31 cellular contexts compared by ENCODE assay signal in the genomic region with DNA sequence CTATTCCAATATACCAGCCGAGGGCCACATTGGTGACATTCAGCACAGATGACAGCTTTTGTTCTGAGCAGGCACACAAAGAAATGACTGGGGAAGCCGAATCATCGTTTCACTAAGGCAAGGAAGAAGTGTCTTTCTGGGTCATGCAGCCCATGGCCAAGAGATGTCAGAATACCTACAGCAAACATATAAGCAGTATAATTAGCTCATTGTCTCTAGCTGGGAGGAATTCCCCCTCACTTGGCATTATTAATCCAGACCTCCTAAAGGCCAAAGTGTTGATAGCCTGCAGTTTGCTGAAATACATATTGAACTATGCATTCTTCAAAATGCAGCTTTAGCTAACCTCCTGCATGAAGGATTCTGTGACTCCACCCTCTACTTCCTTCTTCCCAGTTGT.
"Had no signal": no experiment of that assay in that cellular context is flagged by ENCODE, and none has a peak within 500 bp of the region (broad histone marks: within the 10 kb centered on the region; RNA-seq: fewer than 3 reads in every experiment).

No MANE protein-coding gene starts in this region.

- H3K4me2 ChIP-seq: PC-9 had no signal

- H3K36me3 ChIP-seq: brain microvascular endothelial cell had no signal

- H2AFZ ChIP-seq: PC-9 had no signal

- ATAC-seq: activated CD8-positive, alpha-beta T cell treated with anti-CD3 and anti-CD28 coated beads for 36 hours; activated T-cell treated with anti-CD3 and anti-CD28 coated beads, Interleukin-2, amount 50 U/mL, for 72 hours; activated T-helper 17 cell treated with anti-CD3 and anti-CD28 coated beads, Interleukin-2, amount 50 U/mL, for 72 hours; K562; Right ventricle myocardium inferior had no signal

- DNase-seq: activated CD4-positive, alpha-beta T cell treated with anti-CD3 and anti-CD28 coated beads, Interleukin-2, amount 10 ng/mL, durations not matched to agents 24 days and 14 days; activated CD4-positive, alpha-beta T cell treated with anti-CD3 and anti-CD28 coated beads, Interleukin-2, amount 50 U/mL, for 4 hours; activated CD8-positive, alpha-beta T cell treated with anti-CD3 and anti-CD28 coated beads for 36 hours; activated effector memory CD4-positive, alpha-beta T cell treated with anti-CD3 and anti-CD28 coated beads, Interleukin-2, amount 50 U/mL, for 16 hours; activated naive CD4-positive, alpha-beta T cell; activated naive CD4-positive, alpha-beta T cell treated with anti-CD3 and anti-CD28 coated beads, Interleukin-2, amount 50 U/mL, for 16 hours; activated naive CD8-positive, alpha-beta T cell treated with anti-CD3 and anti-CD28 coated beads for 36 hours; activated T-cell treated with anti-CD3 and anti-CD28 coated beads, Interleukin-2, amount 50 U/mL, for 1 hour; activated T-cell treated with anti-CD3 and anti-CD28 coated beads, Interleukin-2, amount 50 U/mL, for 72 hours; amniotic stem cell; aorta; brain microvascular endothelial cell; central memory CD4-positive, alpha-beta T cell; NCI-H1105; NCI-H1417 treated with DMSO at 0.1 percent for 48 hours; NCI-H187 treated with DMSO at 0.1 percent for 48 hours; NCI-H2081; NCI-H2171 treated with DMSO at 0.1 percent for 48 hours; NCI-H2227 treated with DMSO at 0.1 percent for 48 hours; NCI-H446 treated with DMSO at 0.1 percent for 48 hours; NCI-H524; NK-92 treated with Interleukin-12 subunit alpha and Interleukin-12 subunit beta, amount 100 ng/mL, for 24 hours; PC-9; SIG-M5; SW 1271; T1000 had no signal

- FAIRE-seq: K562, RCC 7860 had no signal

- H3K4me3 ChIP-seq: K562, PC-9 had no signal

- H3K27me3 ChIP-seq: brain microvascular endothelial cell had no signal

- H3K27ac ChIP-seq: brain microvascular endothelial cell, PC-9, RWPE1 had no signal
